Comparison of ENCODE assay signal across 1 cellular context in genomic region chr14:83816755-83817154, GRCh38.
A peak's percentile ranks its signal among the peaks of the same experiment; 100 is the strongest.
TF ChIP-seq lines count a peak whose summit lies in the region.

No MANE protein-coding gene starts in this region.

TF ChIP-seq in endothelial cell of umbilical vein, 7 proteins besides CTCF, POLR2A, EP300 and RAD21 (continued from another document):
- TF ChIP-seq EZH2 (IDR thresholded peaks at IDR 0.05; ENCODE audit: borderline replicate concordance, low read depth, low read length, severe bottlenecking), result no peak
- TF ChIP-seq POLR2AphosphoS5 (IDR thresholded peaks at IDR 0.05; ENCODE audit: insufficient read depth, low read depth, low read length), result peak; percentile 87
- TF ChIP-seq JUN (IDR thresholded peaks at IDR 0.05; ENCODE audit: borderline replicate concordance, insufficient read depth, insufficient read length, low read depth), result peak; percentile 26
